In the genomic region with DNA sequence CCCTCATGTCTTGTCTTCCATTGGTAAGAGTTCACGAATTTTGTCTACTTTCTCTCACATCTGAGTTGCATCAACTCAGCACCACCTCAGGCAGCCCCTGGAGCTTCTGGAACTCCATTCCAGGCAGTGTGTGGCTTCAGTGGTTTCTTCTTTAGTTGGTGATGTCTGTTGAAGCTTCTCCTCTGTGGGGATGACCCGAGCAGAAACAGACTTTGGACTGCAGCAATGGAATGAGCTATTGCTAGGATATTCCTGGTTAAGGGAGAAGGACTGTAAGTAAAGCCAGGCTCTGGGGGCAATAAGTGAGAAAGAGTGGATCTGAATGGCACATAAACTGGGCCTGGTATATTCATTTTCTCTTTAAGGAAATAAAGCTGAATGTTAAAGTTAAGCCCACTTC, we compare ENCODE assay signal across 36 cellular contexts.
"Had no signal": no experiment of that assay in that cellular context is flagged by ENCODE, and none has a peak within 500 bp of the region (broad histone marks: within the 10 kb centered on the region; RNA-seq: fewer than 3 reads in every experiment).

No MANE protein-coding gene starts in this region.

- H3K4me3 Mint-ChIP-seq: activated B cell treated with CpG ODN at 0.5 μM for 24 hours; activated CD4-positive, alpha-beta memory T cell treated with anti-CD3 and anti-CD28 coated beads for 36 hours; activated CD4-positive, alpha-beta T cell treated with anti-CD3 and anti-CD28 coated beads, Interleukin-2, amount 10 ng/mL, durations not matched to agents 24 days and 14 days; activated CD8-positive, alpha-beta memory T cell treated with anti-CD3 and anti-CD28 coated beads, Interleukin-2, amount 10 ng/mL, durations not matched to agents 7 days and 5 days; activated CD8-positive, alpha-beta T cell treated with anti-CD3 and anti-CD28 coated beads, Interleukin-2, amount 10 ng/mL, durations not matched to agents 7 days and 5 days; activated naive CD4-positive, alpha-beta T cell treated with anti-CD3 and anti-CD28 coated beads for 36 hours; activated naive CD4-positive, alpha-beta T cell treated with anti-CD3 and anti-CD28 coated beads, Interleukin-2, amount 50 U/mL, for 24 hours; activated naive CD8-positive, alpha-beta T cell treated with anti-CD3 and anti-CD28 coated beads for 36 hours; activated naive CD8-positive, alpha-beta T cell treated with anti-CD3 and anti-CD28 coated beads, Interleukin-2, amount 50 U/mL, for 24 hours; activated T-helper 1 cell treated with anti-CD3 and anti-CD28 coated beads, Interleukin-12 subunit alpha, Interleukin-12 subunit beta, Interleukin-2, Interleukin-4 antibody, amounts not matched to agents 30 ng/mL and 10 ng/mL and 1 ng/mL, durations not matched to agents 14 hours and 24 hours and 36 hours; effector memory CD8-positive, alpha-beta T cell; T-helper 17 cell; T-helper 2 cell treated with Interferon-gamma antibody and Interleukin-4, amounts not matched to agents 5 μg/mL and 100 μg/mL, for 36 hours had no signal

- DNase-seq: activated B cell treated with CpG ODN at 0.5 μM for 24 hours; activated CD4-positive, alpha-beta memory T cell treated with anti-CD3 and anti-CD28 coated beads for 36 hours; activated CD4-positive, alpha-beta T cell treated with anti-CD3 and anti-CD28 coated beads, Interleukin-2, amount 10 ng/mL, durations not matched to agents 24 days and 14 days; activated CD8-positive, alpha-beta memory T cell treated with anti-CD3 and anti-CD28 coated beads, Interleukin-2, amount 10 ng/mL, durations not matched to agents 7 days and 5 days; activated CD8-positive, alpha-beta memory T cell treated with anti-CD3 and anti-CD28 coated beads, Interleukin-2, amount 50 U/mL, for 4 hours; activated CD8-positive, alpha-beta T cell treated with anti-CD3 and anti-CD28 coated beads, Interleukin-2, amount 10 ng/mL, durations not matched to agents 7 days and 5 days; activated effector memory CD4-positive, alpha-beta T cell treated with anti-CD3 and anti-CD28 coated beads, Interleukin-2, amount 50 U/mL, for 16 hours; activated naive CD4-positive, alpha-beta T cell treated with anti-CD3 and anti-CD28 coated beads for 36 hours; activated naive CD8-positive, alpha-beta T cell treated with anti-CD3 and anti-CD28 coated beads for 36 hours; activated naive CD8-positive, alpha-beta T cell treated with anti-CD3 and anti-CD28 coated beads, Interleukin-2, amount 50 U/mL, for 24 hours; activated T-cell treated with anti-CD3 and anti-CD28 coated beads, Interleukin-2, amount 50 U/mL, for 1 hour; activated T-cell treated with anti-CD3 and anti-CD28 coated beads, Interleukin-2, amount 50 U/mL, for 48 hours; adrenal gland; amygdala; aorta; body of pancreas; caudate nucleus; cortex of kidney; dermis blood vessel endothelial cell; effector CD4-positive, alpha-beta T cell; effector memory CD8-positive, alpha-beta T cell; erythroblast; foreskin keratinocyte; gastrocnemius medialis; glutamatergic neuron; T-helper 1 cell; T-helper 17 cell; T1000; WERI-Rb-1 had no signal

- H3K27me3 ChIP-seq: adrenal gland, body of pancreas, esophagus muscularis mucosa, foreskin keratinocyte, gastrocnemius medialis had no signal

- H3K4me3 ChIP-seq: adrenal gland, body of pancreas, esophagus muscularis mucosa, gastrocnemius medialis had no signal

- H3K36me3 Mint-ChIP-seq: activated CD4-positive, alpha-beta memory T cell treated with anti-CD3 and anti-CD28 coated beads for 36 hours; activated naive CD4-positive, alpha-beta T cell treated with anti-CD3 and anti-CD28 coated beads, Interleukin-2, amount 50 U/mL, for 24 hours had no signal

- H3K9me3 Mint-ChIP-seq: activated B cell treated with CpG ODN at 0.5 μM for 24 hours; activated CD4-positive, alpha-beta memory T cell treated with anti-CD3 and anti-CD28 coated beads for 36 hours; activated CD4-positive, alpha-beta T cell treated with anti-CD3 and anti-CD28 coated beads, Interleukin-2, amount 10 ng/mL, durations not matched to agents 24 days and 14 days; activated naive CD4-positive, alpha-beta T cell treated with anti-CD3 and anti-CD28 coated beads for 36 hours; activated naive CD4-positive, alpha-beta T cell treated with anti-CD3 and anti-CD28 coated beads, Interleukin-2, amount 50 U/mL, for 24 hours; activated naive CD8-positive, alpha-beta T cell treated with anti-CD3 and anti-CD28 coated beads for 36 hours; activated naive CD8-positive, alpha-beta T cell treated with anti-CD3 and anti-CD28 coated beads, Interleukin-2, amount 50 U/mL, for 24 hours; activated T-helper 1 cell treated with anti-CD3 and anti-CD28 coated beads, Interleukin-12 subunit alpha, Interleukin-12 subunit beta, Interleukin-2, Interleukin-4 antibody, amounts not matched to agents 30 ng/mL and 10 ng/mL and 1 ng/mL, durations not matched to agents 14 hours and 24 hours and 36 hours; activated T-helper 2 cell treated with anti-CD3 and anti-CD28 coated beads, Interferon-gamma antibody, Interleukin-2, Interleukin-4, amounts not matched to agents 10 μg/mL and 5 μg/mL and 100 μg/mL, durations not matched to agents 14 hours and 24 hours and 36 hours; effector memory CD8-positive, alpha-beta T cell; T-helper 2 cell treated with Interferon-gamma antibody and Interleukin-4, amounts not matched to agents 5 μg/mL and 100 μg/mL, for 36 hours had no signal

- FAIRE-seq: colon had no signal

- H3K36me3 ChIP-seq: adrenal gland, esophagus muscularis mucosa, gastrocnemius medialis, WERI-Rb-1 had no signal

- H3K9me3 ChIP-seq: adrenal gland, body of pancreas, esophagus muscularis mucosa, gastrocnemius medialis had no signal

- H3K27ac Mint-ChIP-seq: activated B cell treated with CpG ODN at 0.5 μM for 24 hours; activated CD4-positive, alpha-beta memory T cell treated with anti-CD3 and anti-CD28 coated beads for 36 hours; activated CD4-positive, alpha-beta T cell treated with anti-CD3 and anti-CD28 coated beads, Interleukin-2, amount 10 ng/mL, durations not matched to agents 24 days and 14 days; activated CD8-positive, alpha-beta memory T cell treated with anti-CD3 and anti-CD28 coated beads, Interleukin-2, amount 10 ng/mL, durations not matched to agents 7 days and 5 days; activated CD8-positive, alpha-beta T cell treated with anti-CD3 and anti-CD28 coated beads, Interleukin-2, amount 10 ng/mL, durations not matched to agents 7 days and 5 days; activated naive CD4-positive, alpha-beta T cell treated with anti-CD3 and anti-CD28 coated beads for 36 hours; activated naive CD8-positive, alpha-beta T cell treated with anti-CD3 and anti-CD28 coated beads for 36 hours; activated naive CD8-positive, alpha-beta T cell treated with anti-CD3 and anti-CD28 coated beads, Interleukin-2, amount 50 U/mL, for 24 hours; activated T-helper 1 cell treated with anti-CD3 and anti-CD28 coated beads, Interleukin-12 subunit alpha, Interleukin-12 subunit beta, Interleukin-2, Interleukin-4 antibody, amounts not matched to agents 30 ng/mL and 10 ng/mL and 1 ng/mL, durations not matched to agents 14 hours and 24 hours and 36 hours; activated T-helper 2 cell treated with anti-CD3 and anti-CD28 coated beads, Interferon-gamma antibody, Interleukin-2, Interleukin-4, amounts not matched to agents 10 μg/mL and 5 μg/mL and 100 μg/mL, durations not matched to agents 14 hours and 24 hours and 36 hours; effector memory CD8-positive, alpha-beta T cell; T-helper 17 cell; T-helper 2 cell treated with Interferon-gamma antibody and Interleukin-4, amounts not matched to agents 5 μg/mL and 100 μg/mL, for 36 hours had no signal

- H3K4me1 Mint-ChIP-seq: activated B cell treated with CpG ODN at 0.5 μM for 24 hours, T-helper 17 cell had no signal

- ATAC-seq: activated CD4-positive, CD25-positive, alpha-beta regulatory T cell treated with anti-CD3 and anti-CD28 coated beads, Interleukin-2, amount 50 U/mL, for 24 hours; activated CD8-positive, alpha-beta memory T cell treated with anti-CD3 and anti-CD28 coated beads, Interleukin-2, amount 10 ng/mL, durations not matched to agents 7 days and 5 days; activated CD8-positive, alpha-beta T cell treated with anti-CD3 and anti-CD28 coated beads, Interleukin-2, amount 10 ng/mL, durations not matched to agents 7 days and 5 days; activated naive CD8-positive, alpha-beta T cell treated with anti-CD3 and anti-CD28 coated beads, Interleukin-2, amount 50 U/mL, for 24 hours; body of pancreas; effector memory CD8-positive, alpha-beta T cell; foreskin keratinocyte; gastrocnemius medialis; T-helper 17 cell had no signal

- H3K27me3 Mint-ChIP-seq: activated B cell treated with CpG ODN at 0.5 μM for 24 hours; activated CD4-positive, alpha-beta memory T cell treated with anti-CD3 and anti-CD28 coated beads for 36 hours; activated CD4-positive, alpha-beta T cell treated with anti-CD3 and anti-CD28 coated beads, Interleukin-2, amount 10 ng/mL, durations not matched to agents 24 days and 14 days; activated CD8-positive, alpha-beta memory T cell treated with anti-CD3 and anti-CD28 coated beads, Interleukin-2, amount 10 ng/mL, durations not matched to agents 7 days and 5 days; activated naive CD4-positive, alpha-beta T cell treated with anti-CD3 and anti-CD28 coated beads, Interleukin-2, amount 50 U/mL, for 24 hours; activated naive CD8-positive, alpha-beta T cell treated with anti-CD3 and anti-CD28 coated beads for 36 hours; activated naive CD8-positive, alpha-beta T cell treated with anti-CD3 and anti-CD28 coated beads, Interleukin-2, amount 50 U/mL, for 24 hours; effector memory CD8-positive, alpha-beta T cell; T-helper 17 cell had no signal

- H3K4me1 ChIP-seq: adrenal gland, esophagus muscularis mucosa, gastrocnemius medialis had no signal

- H3K27ac ChIP-seq: adrenal gland, body of pancreas, esophagus muscularis mucosa, foreskin keratinocyte, gastrocnemius medialis, WERI-Rb-1 had no signal
